1 cellular context compared by ENCODE assay signal in the genomic region with DNA sequence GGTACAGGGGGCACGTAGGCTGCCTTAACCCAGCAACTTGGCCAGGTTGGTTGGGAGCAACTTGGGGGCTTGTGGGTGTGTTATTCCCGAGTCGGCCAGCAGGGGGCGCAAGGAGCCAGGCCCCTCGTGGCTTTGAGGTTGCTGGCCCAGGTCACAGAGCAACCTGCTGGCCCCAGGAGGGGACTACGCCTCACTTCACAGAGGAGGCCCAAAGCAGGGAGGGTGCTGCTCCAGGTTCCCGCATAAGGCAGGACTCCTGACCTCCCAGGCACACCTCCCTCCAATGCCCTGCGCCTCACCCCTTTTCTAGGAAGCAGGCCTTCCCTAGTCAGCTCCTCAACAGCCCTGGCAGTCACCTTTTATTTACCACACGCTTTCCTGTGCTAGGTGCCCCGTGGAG.
TF ChIP-seq lines count a peak whose summit lies in the region.

No MANE protein-coding gene starts in this region.

TF ChIP-seq in HepG2, 621 proteins besides CTCF, POLR2A, EP300 and RAD21 (continued from another document and continues in another):
- TF ChIP-seq ZNF598 (CRISPR knock-in tag; IDR thresholded peaks at IDR 0.05; ENCODE audit: borderline replicate concordance), result 0 out of 2 replicates have a peak, but pooled peaks have one; percentile 61
- TF ChIP-seq, protein P1, sequence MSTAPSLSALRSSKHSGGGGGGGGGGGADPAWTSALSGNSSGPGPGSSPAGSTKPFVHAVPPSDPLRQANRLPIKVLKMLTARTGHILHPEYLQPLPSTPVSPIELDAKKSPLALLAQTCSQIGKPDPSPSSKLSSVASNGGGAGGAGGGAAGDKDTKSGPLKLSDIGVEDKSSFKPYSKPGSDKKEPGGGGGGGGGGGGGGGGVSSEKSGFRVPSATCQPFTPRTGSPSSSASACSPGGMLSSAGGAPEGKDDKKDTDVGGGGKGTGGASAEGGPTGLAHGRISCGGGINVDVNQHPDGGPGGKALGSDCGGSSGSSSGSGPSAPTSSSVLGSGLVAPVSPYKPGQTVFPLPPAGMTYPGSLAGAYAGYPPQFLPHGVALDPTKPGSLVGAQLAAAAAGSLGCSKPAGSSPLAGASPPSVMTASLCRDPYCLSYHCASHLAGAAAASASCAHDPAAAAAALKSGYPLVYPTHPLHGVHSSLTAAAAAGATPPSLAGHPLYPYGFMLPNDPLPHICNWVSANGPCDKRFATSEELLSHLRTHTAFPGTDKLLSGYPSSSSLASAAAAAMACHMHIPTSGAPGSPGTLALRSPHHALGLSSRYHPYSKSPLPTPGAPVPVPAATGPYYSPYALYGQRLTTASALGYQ (CRISPR knock-in tag; IDR thresholded peaks at IDR 0.05), result no peak
- peak; percentile 23 for TF ChIP-seq HNRNPLL (IDR thresholded peaks at IDR 0.05; ENCODE audit: low read depth, low read length, poor library complexity, severe bottlenecking)
- TF ChIP-seq CREM (IDR thresholded peaks at IDR 0.05), result no peak
- TF ChIP-seq CREM (CRISPR knock-in tag; IDR thresholded peaks at IDR 0.05), result no peak
- TF ChIP-seq ELF3 (CRISPR knock-in tag; IDR thresholded peaks at IDR 0.05), result peak; percentile 33; the same call in 1 of the 2 replicates
- TF ChIP-seq SIX1 (CRISPR knock-in tag; IDR thresholded peaks at IDR 0.05; ENCODE audit: borderline replicate concordance), result no peak
- TF ChIP-seq ZFP1 (CRISPR knock-in tag; IDR thresholded peaks at IDR 0.05), result no peak
- TF ChIP-seq, protein P2, sequence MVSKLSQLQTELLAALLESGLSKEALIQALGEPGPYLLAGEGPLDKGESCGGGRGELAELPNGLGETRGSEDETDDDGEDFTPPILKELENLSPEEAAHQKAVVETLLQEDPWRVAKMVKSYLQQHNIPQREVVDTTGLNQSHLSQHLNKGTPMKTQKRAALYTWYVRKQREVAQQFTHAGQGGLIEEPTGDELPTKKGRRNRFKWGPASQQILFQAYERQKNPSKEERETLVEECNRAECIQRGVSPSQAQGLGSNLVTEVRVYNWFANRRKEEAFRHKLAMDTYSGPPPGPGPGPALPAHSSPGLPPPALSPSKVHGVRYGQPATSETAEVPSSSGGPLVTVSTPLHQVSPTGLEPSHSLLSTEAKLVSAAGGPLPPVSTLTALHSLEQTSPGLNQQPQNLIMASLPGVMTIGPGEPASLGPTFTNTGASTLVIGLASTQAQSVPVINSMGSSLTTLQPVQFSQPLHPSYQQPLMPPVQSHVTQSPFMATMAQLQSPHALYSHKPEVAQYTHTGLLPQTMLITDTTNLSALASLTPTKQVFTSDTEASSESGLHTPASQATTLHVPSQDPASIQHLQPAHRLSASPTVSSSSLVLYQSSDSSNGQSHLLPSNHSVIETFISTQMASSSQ (IDR thresholded peaks at IDR 0.05; ENCODE audit: low read depth), result no peak
- TF ChIP-seq, protein P2 (CRISPR knock-in tag; IDR thresholded peaks at IDR 0.05; ENCODE audit: borderline replicate concordance), result no peak
- no peak; the same call in 1 of the 2 replicates for TF ChIP-seq ZNF614 (CRISPR knock-in tag; IDR thresholded peaks at IDR 0.05; ENCODE audit: borderline replicate concordance)
- TF ChIP-seq, protein P3, sequence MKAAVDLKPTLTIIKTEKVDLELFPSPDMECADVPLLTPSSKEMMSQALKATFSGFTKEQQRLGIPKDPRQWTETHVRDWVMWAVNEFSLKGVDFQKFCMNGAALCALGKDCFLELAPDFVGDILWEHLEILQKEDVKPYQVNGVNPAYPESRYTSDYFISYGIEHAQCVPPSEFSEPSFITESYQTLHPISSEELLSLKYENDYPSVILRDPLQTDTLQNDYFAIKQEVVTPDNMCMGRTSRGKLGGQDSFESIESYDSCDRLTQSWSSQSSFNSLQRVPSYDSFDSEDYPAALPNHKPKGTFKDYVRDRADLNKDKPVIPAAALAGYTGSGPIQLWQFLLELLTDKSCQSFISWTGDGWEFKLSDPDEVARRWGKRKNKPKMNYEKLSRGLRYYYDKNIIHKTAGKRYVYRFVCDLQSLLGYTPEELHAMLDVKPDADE (CRISPR knock-in tag; IDR thresholded peaks at IDR 0.05), result no peak
- no peak for TF ChIP-seq SOX6 (IDR thresholded peaks at IDR 0.05)
- TF ChIP-seq SOX6 (CRISPR knock-in tag; IDR thresholded peaks at IDR 0.05), result peak; percentile 45
- TF ChIP-seq NFIB (CRISPR knock-in tag; IDR thresholded peaks at IDR 0.05; ENCODE audit: borderline replicate concordance), result no peak
- TF ChIP-seq RBAK (CRISPR knock-in tag; IDR thresholded peaks at IDR 0.05), result no peak
- TF ChIP-seq NONO (IDR thresholded peaks at IDR 0.05), result no peak
- no peak for TF ChIP-seq NONO (CRISPR knock-in tag; conservative IDR thresholded peaks at IDR 0.05)
- TF ChIP-seq ZNF251 (CRISPR knock-in tag; IDR thresholded peaks at IDR 0.05), result no peak
- no peak for TF ChIP-seq TOPORS (CRISPR knock-in tag; IDR thresholded peaks at IDR 0.05)
- TF ChIP-seq ASH2L (IDR thresholded peaks at IDR 0.05; ENCODE audit: insufficient read length, low read depth, low read length), result no peak
- TF ChIP-seq, protein P4, sequence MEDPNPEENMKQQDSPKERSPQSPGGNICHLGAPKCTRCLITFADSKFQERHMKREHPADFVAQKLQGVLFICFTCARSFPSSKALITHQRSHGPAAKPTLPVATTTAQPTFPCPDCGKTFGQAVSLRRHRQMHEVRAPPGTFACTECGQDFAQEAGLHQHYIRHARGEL (CRISPR knock-in tag; IDR thresholded peaks at IDR 0.05), result no peak
- TF ChIP-seq FOXP1 (IDR thresholded peaks at IDR 0.05), result no peak
- no peak for TF ChIP-seq FOXP1 (CRISPR knock-in tag; IDR thresholded peaks at IDR 0.05)
- no peak for TF ChIP-seq NFYC (CRISPR knock-in tag; IDR thresholded peaks at IDR 0.05)
- TF ChIP-seq DNMT3B (CRISPR knock-in tag; conservative IDR thresholded peaks at IDR 0.05), result 0 out of 2 replicates have a peak, but pooled peaks have one; percentile 37
- TF ChIP-seq ARNT2 (CRISPR knock-in tag; IDR thresholded peaks at IDR 0.05; ENCODE audit: low read depth), result 0 out of 2 replicates have a peak, but pooled peaks have one; percentile 48
- TF ChIP-seq JUNB (CRISPR knock-in tag; IDR thresholded peaks at IDR 0.05; ENCODE audit: borderline replicate concordance), result no peak
- peak; percentile 33; the same call in 1 of the 2 replicates for TF ChIP-seq KLF12 (CRISPR knock-in tag; IDR thresholded peaks at IDR 0.05; ENCODE audit: borderline replicate concordance)
- no peak for TF ChIP-seq SRSF1 (optimal IDR thresholded peaks at IDR 0.05; ENCODE audit: low read depth, low read length)
- TF ChIP-seq, protein P5, sequence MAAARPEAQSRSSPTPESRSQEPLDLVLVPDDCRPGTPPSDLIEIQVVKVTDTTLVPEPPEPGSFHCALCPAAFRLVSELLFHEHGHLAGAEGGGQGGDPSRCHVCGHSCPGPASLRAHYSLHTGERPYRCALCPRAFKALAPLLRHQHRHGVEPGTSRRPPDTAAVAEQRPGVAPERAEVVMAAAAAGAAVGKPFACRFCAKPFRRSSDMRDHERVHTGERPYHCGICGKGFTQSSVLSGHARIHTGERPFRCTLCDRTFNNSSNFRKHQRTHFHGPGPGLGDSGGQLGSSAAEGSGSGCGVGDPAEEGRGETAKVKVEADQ (CRISPR knock-in tag; IDR thresholded peaks at IDR 0.05; ENCODE audit: borderline replicate concordance), result no peak
- no peak for TF ChIP-seq ZSCAN21 (CRISPR knock-in tag; IDR thresholded peaks at IDR 0.05; ENCODE audit: borderline replicate concordance)
- TF ChIP-seq, protein P6, sequence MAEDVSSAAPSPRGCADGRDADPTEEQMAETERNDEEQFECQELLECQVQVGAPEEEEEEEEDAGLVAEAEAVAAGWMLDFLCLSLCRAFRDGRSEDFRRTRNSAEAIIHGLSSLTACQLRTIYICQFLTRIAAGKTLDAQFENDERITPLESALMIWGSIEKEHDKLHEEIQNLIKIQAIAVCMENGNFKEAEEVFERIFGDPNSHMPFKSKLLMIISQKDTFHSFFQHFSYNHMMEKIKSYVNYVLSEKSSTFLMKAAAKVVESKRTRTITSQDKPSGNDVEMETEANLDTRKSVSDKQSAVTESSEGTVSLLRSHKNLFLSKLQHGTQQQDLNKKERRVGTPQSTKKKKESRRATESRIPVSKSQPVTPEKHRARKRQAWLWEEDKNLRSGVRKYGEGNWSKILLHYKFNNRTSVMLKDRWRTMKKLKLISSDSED (CRISPR knock-in tag; IDR thresholded peaks at IDR 0.05), result no peak
- TF ChIP-seq, protein P7, sequence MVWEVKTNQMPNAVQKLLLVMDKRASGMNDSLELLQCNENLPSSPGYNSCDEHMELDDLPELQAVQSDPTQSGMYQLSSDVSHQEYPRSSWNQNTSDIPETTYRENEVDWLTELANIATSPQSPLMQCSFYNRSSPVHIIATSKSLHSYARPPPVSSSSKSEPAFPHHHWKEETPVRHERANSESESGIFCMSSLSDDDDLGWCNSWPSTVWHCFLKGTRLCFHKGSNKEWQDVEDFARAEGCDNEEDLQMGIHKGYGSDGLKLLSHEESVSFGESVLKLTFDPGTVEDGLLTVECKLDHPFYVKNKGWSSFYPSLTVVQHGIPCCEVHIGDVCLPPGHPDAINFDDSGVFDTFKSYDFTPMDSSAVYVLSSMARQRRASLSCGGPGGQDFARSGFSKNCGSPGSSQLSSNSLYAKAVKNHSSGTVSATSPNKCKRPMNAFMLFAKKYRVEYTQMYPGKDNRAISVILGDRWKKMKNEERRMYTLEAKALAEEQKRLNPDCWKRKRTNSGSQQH (CRISPR knock-in tag; IDR thresholded peaks at IDR 0.05; ENCODE audit: low read depth), result no peak
- TF ChIP-seq, protein P8, sequence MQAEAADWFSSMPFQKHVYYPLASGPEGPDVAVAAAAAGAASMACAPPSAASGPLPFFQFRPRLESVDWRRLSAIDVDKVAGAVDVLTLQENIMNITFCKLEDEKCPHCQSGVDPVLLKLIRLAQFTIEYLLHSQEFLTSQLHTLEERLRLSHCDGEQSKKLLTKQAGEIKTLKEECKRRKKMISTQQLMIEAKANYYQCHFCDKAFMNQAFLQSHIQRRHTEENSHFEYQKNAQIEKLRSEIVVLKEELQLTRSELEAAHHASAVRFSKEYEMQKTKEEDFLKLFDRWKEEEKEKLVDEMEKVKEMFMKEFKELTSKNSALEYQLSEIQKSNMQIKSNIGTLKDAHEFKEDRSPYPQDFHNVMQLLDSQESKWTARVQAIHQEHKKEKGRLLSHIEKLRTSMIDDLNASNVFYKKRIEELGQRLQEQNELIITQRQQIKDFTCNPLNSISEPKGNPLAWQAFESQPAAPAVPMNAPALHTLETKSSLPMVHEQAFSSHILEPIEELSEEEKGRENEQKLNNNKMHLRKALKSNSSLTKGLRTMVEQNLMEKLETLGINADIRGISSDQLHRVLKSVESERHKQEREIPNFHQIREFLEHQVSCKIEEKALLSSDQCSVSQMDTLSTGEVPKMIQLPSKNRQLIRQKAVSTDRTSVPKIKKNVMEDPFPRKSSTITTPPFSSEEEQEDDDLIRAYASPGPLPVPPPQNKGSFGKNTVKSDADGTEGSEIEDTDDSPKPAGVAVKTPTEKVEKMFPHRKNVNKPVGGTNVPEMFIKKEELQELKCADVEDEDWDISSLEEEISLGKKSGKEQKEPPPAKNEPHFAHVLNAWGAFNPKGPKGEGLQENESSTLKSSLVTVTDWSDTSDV (CRISPR knock-in tag; IDR thresholded peaks at IDR 0.05), result no peak
- peak; percentile 36; the same call in 1 of the 2 replicates for TF ChIP-seq ZNF143 (CRISPR knock-in tag; IDR thresholded peaks at IDR 0.05)
- TF ChIP-seq, protein P9, sequence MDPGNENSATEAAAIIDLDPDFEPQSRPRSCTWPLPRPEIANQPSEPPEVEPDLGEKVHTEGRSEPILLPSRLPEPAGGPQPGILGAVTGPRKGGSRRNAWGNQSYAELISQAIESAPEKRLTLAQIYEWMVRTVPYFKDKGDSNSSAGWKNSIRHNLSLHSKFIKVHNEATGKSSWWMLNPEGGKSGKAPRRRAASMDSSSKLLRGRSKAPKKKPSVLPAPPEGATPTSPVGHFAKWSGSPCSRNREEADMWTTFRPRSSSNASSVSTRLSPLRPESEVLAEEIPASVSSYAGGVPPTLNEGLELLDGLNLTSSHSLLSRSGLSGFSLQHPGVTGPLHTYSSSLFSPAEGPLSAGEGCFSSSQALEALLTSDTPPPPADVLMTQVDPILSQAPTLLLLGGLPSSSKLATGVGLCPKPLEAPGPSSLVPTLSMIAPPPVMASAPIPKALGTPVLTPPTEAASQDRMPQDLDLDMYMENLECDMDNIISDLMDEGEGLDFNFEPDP (CRISPR knock-in tag; conservative IDR thresholded peaks at IDR 0.05), result no peak
- TF ChIP-seq MED8 (CRISPR knock-in tag; IDR thresholded peaks at IDR 0.05; ENCODE audit: insufficient replicate concordance), result no peak
- peak; percentile 63; the same call in 1 of the 2 replicates for TF ChIP-seq ZNF788 (CRISPR knock-in tag; IDR thresholded peaks at IDR 0.05; ENCODE audit: borderline replicate concordance)
- TF ChIP-seq, protein P10, sequence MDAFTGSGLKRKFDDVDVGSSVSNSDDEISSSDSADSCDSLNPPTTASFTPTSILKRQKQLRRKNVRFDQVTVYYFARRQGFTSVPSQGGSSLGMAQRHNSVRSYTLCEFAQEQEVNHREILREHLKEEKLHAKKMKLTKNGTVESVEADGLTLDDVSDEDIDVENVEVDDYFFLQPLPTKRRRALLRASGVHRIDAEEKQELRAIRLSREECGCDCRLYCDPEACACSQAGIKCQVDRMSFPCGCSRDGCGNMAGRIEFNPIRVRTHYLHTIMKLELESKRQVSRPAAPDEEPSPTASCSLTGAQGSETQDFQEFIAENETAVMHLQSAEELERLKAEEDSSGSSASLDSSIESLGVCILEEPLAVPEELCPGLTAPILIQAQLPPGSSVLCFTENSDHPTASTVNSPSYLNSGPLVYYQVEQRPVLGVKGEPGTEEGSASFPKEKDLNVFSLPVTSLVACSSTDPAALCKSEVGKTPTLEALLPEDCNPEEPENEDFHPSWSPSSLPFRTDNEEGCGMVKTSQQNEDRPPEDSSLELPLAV (CRISPR knock-in tag; conservative IDR thresholded peaks at IDR 0.05; ENCODE audit: low read depth), result no peak
- TF ChIP-seq ZNF766 (CRISPR knock-in tag; IDR thresholded peaks at IDR 0.05; ENCODE audit: borderline replicate concordance), result no peak
- TF ChIP-seq RFX1 (IDR thresholded peaks at IDR 0.05), result no peak
- no peak for TF ChIP-seq SKI (IDR thresholded peaks at IDR 0.05; ENCODE audit: partially characterized antibody)
- TF ChIP-seq ZIK1 (CRISPR knock-in tag; IDR thresholded peaks at IDR 0.05; ENCODE audit: borderline replicate concordance, low read depth), result 0 out of 2 replicates have a peak, but pooled peaks have one; percentile 24
- TF ChIP-seq MAFK (conservative IDR thresholded peaks at IDR 0.05 in 1 of 2, IDR thresholded peaks at IDR 0.05 in 1 of 2; ENCODE audit: low read length in 2 of 2), result no peak
- peak; percentile 32; the same call in 1 of the 2 replicates for TF ChIP-seq EEA1 (CRISPR knock-in tag; IDR thresholded peaks at IDR 0.05; ENCODE audit: borderline replicate concordance)
- TF ChIP-seq ZNF589 (CRISPR knock-in tag; conservative IDR thresholded peaks at IDR 0.05), result no peak
- peak; percentile 36; the same call in 1 of the 2 replicates for TF ChIP-seq MIXL1 (CRISPR knock-in tag; IDR thresholded peaks at IDR 0.05)
- TF ChIP-seq KAT7 (CRISPR knock-in tag; IDR thresholded peaks at IDR 0.05; ENCODE audit: borderline replicate concordance), result no peak
- no peak for TF ChIP-seq ZNF234 (CRISPR knock-in tag; conservative IDR thresholded peaks at IDR 0.05)
